In the genomic region with DNA sequence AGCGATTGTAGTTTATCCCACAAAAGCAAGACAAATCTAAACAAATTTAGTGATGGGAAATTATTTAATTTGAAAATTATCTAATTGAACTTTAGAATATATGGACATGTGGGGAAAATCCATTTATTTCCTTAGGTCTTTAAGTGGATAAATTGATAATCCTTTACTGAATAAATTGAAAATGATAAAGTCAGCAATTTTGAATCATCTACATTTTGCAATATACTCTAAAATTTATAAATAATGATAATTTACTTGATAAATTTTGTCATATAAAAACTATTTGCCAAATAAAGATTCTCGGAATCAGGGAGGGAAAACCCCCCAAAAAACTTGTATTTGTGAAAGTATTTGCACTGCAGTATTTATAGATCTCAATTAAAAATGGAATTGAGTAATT, we compare ENCODE assay signal across 9 cellular contexts.
"Had no signal": no experiment of that assay in that cellular context is flagged by ENCODE, and none has a peak within 500 bp of the region (broad histone marks: within the 10 kb centered on the region; RNA-seq: fewer than 3 reads in every experiment).

No MANE protein-coding gene starts in this region.

- ATAC-seq: HCT116 had no signal

- H2AFZ ChIP-seq: GM23248 had no signal

- H3K4me3 ChIP-seq: GM23248, HAP-1 had no signal

- H3K9me3 ChIP-seq: HAP-1 had no signal

- H3K4me2 ChIP-seq: KMS-11 had no signal

- H3K27ac ChIP-seq: GM23248, HL-60, KMS-11 had no signal

- H3K4me1 ChIP-seq: HAP-1 had no signal

- H3K36me3 ChIP-seq: HAP-1 had no signal

- DNase-seq: GM23248, GOT3, H7, HFFc6, KBM-7 had no signal

- H3K9ac ChIP-seq: GM23248, KMS-11 had no signal
